Comparison of ENCODE assay signal across 8 cellular contexts in the genomic region with DNA sequence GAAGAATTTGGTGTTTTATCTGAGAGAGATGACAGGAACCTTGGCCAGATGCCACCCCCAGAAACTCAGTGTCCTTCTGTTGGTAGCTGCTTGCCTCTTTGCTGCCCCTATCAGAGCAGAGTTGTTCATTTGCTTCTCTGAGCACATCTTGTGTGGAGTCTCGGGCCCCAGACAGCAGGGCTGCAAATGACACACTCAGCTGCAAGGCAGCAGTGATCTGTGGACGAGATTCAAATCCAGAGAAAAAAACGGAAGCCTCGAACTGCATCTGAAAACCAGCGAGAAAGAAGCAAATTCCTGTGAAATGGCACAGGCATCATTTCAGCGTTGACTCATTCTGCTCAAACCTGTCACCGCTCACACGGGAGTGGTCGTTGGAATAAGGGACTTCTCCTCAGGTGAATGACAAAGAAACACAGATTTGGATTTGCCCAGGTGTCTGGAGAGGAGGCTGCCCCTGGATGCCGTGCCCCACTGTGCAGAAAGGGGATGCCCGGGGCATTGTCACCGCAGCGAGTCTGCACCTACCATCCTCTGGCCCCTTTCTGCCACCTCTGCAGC.
DNase-seq lines count a peak whose midpoint lies in the region; ATAC-seq and TF ChIP-seq lines count a peak whose summit lies in the region.

No MANE protein-coding gene starts in this region.

- H3K9me3 Mint-ChIP-seq in glutamatergic neuron (ENCODE audit: unreplicated experiment) = no peaks in the 10 kb centered on the region

- no peaks in the 10 kb centered on the region for H3K36me3 Mint-ChIP-seq in glutamatergic neuron (ENCODE audit: unreplicated experiment)

- H3K4me3 Mint-ChIP-seq in glutamatergic neuron (ENCODE audit: unreplicated experiment) = no peak overlapping the region

- TF ChIP-seq CTCF in fibroblast of lung (conservative IDR thresholded peaks at IDR 0.05 in 1 of 2, IDR thresholded peaks at IDR 0.05 in 1 of 2; ENCODE audit: low read depth in 1 of 2, low read length in 2 of 2) (no peak), glutamatergic neuron (IDR thresholded peaks at IDR 0.05; ENCODE audit: partially characterized antibody, unreplicated experiment) (no peak)

- no peak overlapping the region for H2AFZ ChIP-seq in fibroblast of lung (ENCODE audit: low read length)

- no peaks in the 10 kb centered on the region for H3K36me3 ChIP-seq in fibroblast of lung (ENCODE audit: control insufficient read depth, insufficient read depth, low read length)

- DNase-seq in activated CD4-positive, alpha-beta T cell treated with anti-CD3 and anti-CD28 coated beads, Interleukin-2, amount 50 U/mL, for 1 hour = peak; percentile 52
- DNase-seq in fibroblast of lung (ENCODE audit: low read depth in 2 of 2) (peak in 1 of 2 donors; percentile 44), glutamatergic neuron (no peak), NCI-H1092 (lab: John Stamatoyannopoulos, UW) (no peak)
- peak; percentile 24 for DNase-seq in stimulated activated CD8-positive, alpha-beta memory T cell treated with anti-CD3 and anti-CD28 coated beads, Interleukin-12 subunit alpha, Interleukin-12 subunit beta, amount 100 ng/mL, for 24 hours (ENCODE audit: extremely low read depth)

- no peak overlapping the region for H3K4me3 ChIP-seq in fibroblast of lung (replicated peaks in 1 of 4; ENCODE audit: control extremely low read depth in 1 of 4, insufficient read depth in 1 of 4, low read depth in 3 of 4, low read length in 4 of 4)

- no peak overlapping the region for H3K27ac ChIP-seq in fibroblast of lung (ENCODE audit: insufficient read depth, low read length)

- H3K4me2 ChIP-seq in fibroblast of lung (ENCODE audit: extremely low read depth, insufficient read depth, low read length) = peak overlapping the region; percentile 52

- no peaks in the 10 kb centered on the region for H3K27me3 ChIP-seq in fibroblast of lung (ENCODE audit: control insufficient read depth, insufficient read depth, low read length)

- no peaks in the 10 kb centered on the region for H3K4me1 ChIP-seq in fibroblast of lung (ENCODE audit: control insufficient read depth, extremely low read depth, insufficient read depth, low read length)

- H3K9ac ChIP-seq in fibroblast of lung (ENCODE audit: insufficient read depth, low read length) = no peak overlapping the region

- no peaks in the 10 kb centered on the region for H3K4me1 Mint-ChIP-seq in glutamatergic neuron (ENCODE audit: low read depth, unreplicated experiment)

- H3K27me3 Mint-ChIP-seq in glutamatergic neuron (ENCODE audit: unreplicated experiment) = peaks cover 8% of the 10 kb centered on the region

- no peak overlapping the region for H3K27ac Mint-ChIP-seq in glutamatergic neuron (ENCODE audit: unreplicated experiment)

- H3K79me2 ChIP-seq in fibroblast of lung (ENCODE audit: control insufficient read depth, insufficient read depth, low read length) = no peaks in the 10 kb centered on the region

- no peaks in the 10 kb centered on the region for H4K20me1 ChIP-seq in fibroblast of lung (ENCODE audit: control insufficient read depth, extremely low read depth, insufficient read depth, low read length)

- ATAC-seq in GM18909 (IDR thresholded peaks at IDR 0.05; ENCODE audit: poor library complexity, unreplicated experiment) = peak; percentile 34
- peak; percentile 39 for ATAC-seq in HG03196 (IDR thresholded peaks at IDR 0.05; ENCODE audit: unreplicated experiment)
- no peak for ATAC-seq in GM21576 (IDR thresholded peaks at IDR 0.05; ENCODE audit: unreplicated experiment)

- H3K9me3 ChIP-seq in fibroblast of lung (ENCODE audit: control insufficient read depth, insufficient read depth, low read depth, low read length) = no peaks in the 10 kb centered on the region

Comparison
In these comparisons a context has a peak if more than half of its experiments do, and no peak if none do; other contexts are left out.
1. DNase-seq: peak in activated CD4-positive, alpha-beta T cell treated with anti-CD3 and anti-CD28 coated beads, Interleukin-2, amount 50 U/mL, for 1 hour (single experiment) and stimulated activated CD8-positive, alpha-beta memory T cell treated with anti-CD3 and anti-CD28 coated beads, Interleukin-12 subunit alpha, Interleukin-12 subunit beta, amount 100 ng/mL, for 24 hours (single experiment); none in glutamatergic neuron (single experiment) and NCI-H1092 (single experiment).